Comparison of ENCODE assay signal across 9 cellular contexts in genomic region chr5:150461231-150461630, GRCh38. TPM values are rescaled to one million over a fixed set of nuclear protein-coding genes. Genes with fewer than 3 reads are reported as not detected.
DNase-seq lines count a peak whose midpoint lies in the region; ATAC-seq, FAIRE-seq and TF ChIP-seq lines count a peak whose summit lies in the region.
"Had no signal": no experiment of that assay in that cellular context is flagged by ENCODE, and none has a peak within 500 bp of the region (broad histone marks: within the 10 kb centered on the region; RNA-seq: fewer than 3 reads in every experiment).

No MANE protein-coding gene starts in this region.

- peak; percentile 78 for ATAC-seq in HG02870 (IDR thresholded peaks at IDR 0.05; ENCODE audit: unreplicated experiment)

- H3K4me3 ChIP-seq in neuronal stem cell (ENCODE audit: low read length in 2 of 2) = no peak overlapping the region

- no CpG with 5 or more reads among the region's 2 CpGs for WGBS in neuronal stem cell (ENCODE audit: extremely low coverage in 2 of 2, insufficient read length in 2 of 2, insufficient replicate concordance in 1 of 2), 2 donors

- H3K9me3 ChIP-seq in neuronal stem cell (replicated peaks in 1 of 2; ENCODE audit: control insufficient read depth in 2 of 2, insufficient read depth in 1 of 2, low read depth in 1 of 2, low read length in 2 of 2) = no peaks in the 10 kb centered on the region

- no peak overlapping the region for H3K27ac ChIP-seq in neuronal stem cell (replicated peaks; ENCODE audit: low read length)
- no peak overlapping the region for H3K27ac ChIP-seq in caudate nucleus (ENCODE audit: low read depth, low read length)
- H3K27ac ChIP-seq: VCaP had no signal

- H4K8ac ChIP-seq in neuronal stem cell (ENCODE audit: low read depth, low read length) = peak overlapping the region; percentile 19

- peak overlapping the region; percentile 9 for H2AFZ ChIP-seq in neuronal stem cell (ENCODE audit: low read length)

- H2BK120ac ChIP-seq in neuronal stem cell (ENCODE audit: low read depth, low read length) = no peak overlapping the region

- no peaks in the 10 kb centered on the region for H3K27me3 ChIP-seq in neuronal stem cell (ENCODE audit: control insufficient read depth in 3 of 3, insufficient read depth in 3 of 3, low read depth in 1 of 3, low read length in 3 of 3)

- no peaks in the 10 kb centered on the region for H3K36me3 ChIP-seq in neuronal stem cell (replicated peaks in 1 of 2; ENCODE audit: control insufficient read depth in 2 of 2, insufficient read depth in 2 of 2, low read length in 2 of 2)

- H2BK15ac ChIP-seq in neuronal stem cell (ENCODE audit: low read length) = no peak overlapping the region

- DNase-seq in NCI-H82 (lab: John Stamatoyannopoulos, UW) = peak; percentile 83
- DNase-seq in NCI-H82 treated with DMSO at 0.1 percent for 48 hours (lab: John Stamatoyannopoulos, UW; ENCODE audit: unreplicated experiment) = no peak
- peak; percentile 65 for DNase-seq in NCI-H2107 treated with DMSO at 0.1 percent for 48 hours (lab: John Stamatoyannopoulos, UW; ENCODE audit: unreplicated experiment)
- no peak for DNase-seq in neuronal stem cell (ENCODE audit: low spot score)
- DNase-seq in caudate nucleus (lab: John Stamatoyannopoulos, UW) = no peak
- DNase-seq in H54 (ENCODE audit: insufficient read length, low spot score) = no peak
- DNase-seq in superior temporal gyrus (ENCODE audit: extremely low spot score) = no peak

- no peak overlapping the region for H4K91ac ChIP-seq in neuronal stem cell (ENCODE audit: low read depth, low read length, poor library complexity)

- H3K79me1 ChIP-seq in neuronal stem cell (ENCODE audit: low read depth, low read length) = peaks cover 2% of the 10 kb centered on the region

- peak overlapping the region; percentile 66 for H2AK5ac ChIP-seq in neuronal stem cell (ENCODE audit: low read depth, low read length)

- H3K9ac ChIP-seq in neuronal stem cell (ENCODE audit: low read depth, low read length, poor library complexity) = no peak overlapping the region

- H3K4me2 ChIP-seq in neuronal stem cell (ENCODE audit: insufficient read depth, low read length, poor library complexity, severe bottlenecking) = no peak overlapping the region

- H2BK12ac ChIP-seq in neuronal stem cell (ENCODE audit: low read length) = no peak overlapping the region

- H3K18ac ChIP-seq in neuronal stem cell (ENCODE audit: low read length) = peak overlapping the region; percentile 19

- no peak for TF ChIP-seq POLR2A in H54 (IDR thresholded peaks at IDR 0.05; ENCODE audit: low read depth, low read length)

- H3K23ac ChIP-seq in neuronal stem cell (ENCODE audit: low read depth, low read length, poor library complexity) = no peak overlapping the region

- peaks cover 6 to 14% of the 10 kb centered on the region in 2 donors for H3K4me1 ChIP-seq in neuronal stem cell (ENCODE audit: control insufficient read depth in 2 of 2, insufficient read depth in 1 of 2, low read depth in 1 of 2, low read length in 2 of 2)

- no peak for FAIRE-seq in H54 (lab: Jason Lieb, UNC)

- no peak overlapping the region for H3K4ac ChIP-seq in neuronal stem cell (ENCODE audit: low read length)

- peak overlapping the region; percentile 6 for H2BK5ac ChIP-seq in neuronal stem cell (ENCODE audit: low read length)

- no peak overlapping the region for H3K14ac ChIP-seq in neuronal stem cell (ENCODE audit: low read length)

RNA-seq across cellular contexts. Expression of gene RPS14, which starts 11.7 kb away (rescaled TPM):
- 5,106 TPM for polyA plus RNA-seq in neuronal stem cell (2013, experiment 1 of 2)
- 5,095 TPM for polyA plus RNA-seq in neuronal stem cell (2013, experiment 2 of 2)

RNA-seq across cellular contexts. Expression of gene NDST1, which starts 46.7 kb away (rescaled TPM):
- 27.1 TPM for polyA plus RNA-seq in neuronal stem cell (2013, experiment 1 of 2)
- polyA plus RNA-seq in neuronal stem cell (2013, experiment 2 of 2) = 25.9 TPM

RNA-seq across cellular contexts. Expression of gene CD74, which starts 48.5 kb away (rescaled TPM):
- polyA plus RNA-seq in neuronal stem cell (2013, experiment 1 of 2) = 61.0 TPM
- 61.3 TPM for polyA plus RNA-seq in neuronal stem cell (2013, experiment 2 of 2)

Comparison
In these comparisons a context has a peak if more than half of its experiments do, and no peak if none do; other contexts are left out.
1. DNase-seq: peak in NCI-H82 (single experiment) and NCI-H2107 treated with DMSO at 0.1 percent for 48 hours (single experiment); none in NCI-H82 treated with DMSO at 0.1 percent for 48 hours (single experiment), neuronal stem cell (single experiment), caudate nucleus (0 of 61), H54 (single experiment) and superior temporal gyrus (single experiment).